In genomic region chr15:45128971-45129639, GRCh38 we compare ENCODE assay signal across 13 cellular contexts. TPM values are rescaled to one million over a fixed set of nuclear protein-coding genes. Genes with fewer than 3 reads are reported as not detected.
A peak's percentile ranks its signal among the peaks of the same experiment; 100 is the strongest.
DNase-seq lines count a peak whose midpoint lies in the region; ATAC-seq and TF ChIP-seq lines count a peak whose summit lies in the region.
"Had no signal": no experiment of that assay in that cellular context is flagged by ENCODE, and none has a peak within 500 bp of the region (broad histone marks: within the 10 kb centered on the region; RNA-seq: fewer than 3 reads in every experiment).

No MANE protein-coding gene starts in this region.

- H3K4me1 ChIP-seq in heart right ventricle (peaks cover 0 to 15% (median 11%) of the 10 kb centered on the region in 9 donors), urinary bladder (ENCODE audit: insufficient read depth) (no peaks in the 10 kb centered on the region), ovary (ENCODE audit: insufficient read depth) (peaks cover 5% of the 10 kb centered on the region)

- H3K36me3 Mint-ChIP-seq in activated T-cell treated with anti-CD3 and anti-CD28 coated beads, Interleukin-2, amount 50 U/mL, for 4 hours (ENCODE audit: insufficient read depth), result no peaks in the 10 kb centered on the region
- H3K36me3 Mint-ChIP-seq in nephron (ENCODE audit: low read depth) (no peaks in the 10 kb centered on the region), glutamatergic neuron (ENCODE audit: unreplicated experiment) (no peaks in the 10 kb centered on the region)

- peaks cover 67% of the 10 kb centered on the region for H3K27me3 Mint-ChIP-seq in activated T-cell treated with anti-CD3 and anti-CD28 coated beads, Interleukin-2, amount 50 U/mL, for 4 hours (ENCODE audit: low read depth)
- H3K27me3 Mint-ChIP-seq in nephron (ENCODE audit: low read depth) (peaks cover 96% of the 10 kb centered on the region), glutamatergic neuron (ENCODE audit: unreplicated experiment) (peaks cover 31% of the 10 kb centered on the region)

- H3K27ac Mint-ChIP-seq in nephron, result no peak overlapping the region
- H3K27ac Mint-ChIP-seq in glutamatergic neuron (ENCODE audit: unreplicated experiment), result no peak overlapping the region
- H3K27ac Mint-ChIP-seq: activated CD8-positive, alpha-beta T cell treated with anti-CD3 and anti-CD28 coated beads for 36 hours had no signal

- peak overlapping the region; percentile 2 to 49 (median 40) for H3K4me3 ChIP-seq in heart right ventricle
- H3K4me3 ChIP-seq in urinary bladder (ENCODE audit: low read depth, low read length), result peak overlapping the region; percentile 25
- H3K4me3 ChIP-seq in ovary, result no peak overlapping the region

- H3K4me3 Mint-ChIP-seq in activated T-cell treated with anti-CD3 and anti-CD28 coated beads, Interleukin-2, amount 50 U/mL, for 4 hours, result peak overlapping the region; percentile 32
- H3K4me3 Mint-ChIP-seq in nephron (peak overlapping the region; percentile 57 to 65 (median 64)), glutamatergic neuron (ENCODE audit: unreplicated experiment) (no peak overlapping the region)
- H3K4me3 Mint-ChIP-seq: activated CD8-positive, alpha-beta T cell treated with anti-CD3 and anti-CD28 coated beads for 36 hours had no signal

- no peak for DNase-seq in activated T-cell treated with anti-CD3 and anti-CD28 coated beads, Interleukin-2, amount 50 U/mL, for 4 hours
- no peak for DNase-seq in activated T-cell treated with anti-CD3 and anti-CD28 coated beads for 4 hours
- no peak for DNase-seq in heart right ventricle
- no peak for DNase-seq in ovary
- DNase-seq in COLO668 (lab: John Stamatoyannopoulos, UW; ENCODE audit: unreplicated experiment), result no peak
- DNase-seq in glutamatergic neuron, result no peak
- DNase-seq: 8988T, amniotic stem cell, Karpas-422 had no signal

- no peak for TF ChIP-seq POLR2A in ovary (IDR thresholded peaks at IDR 0.05)

- peaks cover 5 to 96% (median 68%) of the 10 kb centered on the region in 7 donors for H3K27me3 ChIP-seq in heart right ventricle
- no peaks in the 10 kb centered on the region for H3K27me3 ChIP-seq in ovary

- H3K36me3 ChIP-seq in heart right ventricle (no peaks in the 10 kb centered on the region), urinary bladder (ENCODE audit: insufficient read depth) (no peaks in the 10 kb centered on the region), ovary (no peaks in the 10 kb centered on the region)

- TF ChIP-seq EP300 in ovary (IDR thresholded peaks at IDR 0.05), result no peak

- peak; percentile 11 for ATAC-seq in activated T-cell treated with anti-CD3 and anti-CD28 coated beads, Interleukin-2, amount 50 U/mL, for 4 hours
- ATAC-seq in heart right ventricle, result peak in 5 of 8 donors; percentile 18 to 33 (median 27)

- H3K4me1 Mint-ChIP-seq in activated T-cell treated with anti-CD3 and anti-CD28 coated beads, Interleukin-2, amount 50 U/mL, for 4 hours (ENCODE audit: low read depth), result peaks cover 6% of the 10 kb centered on the region
- H3K4me1 Mint-ChIP-seq in nephron, result peaks cover 7% of the 10 kb centered on the region
- no peaks in the 10 kb centered on the region for H3K4me1 Mint-ChIP-seq in glutamatergic neuron (ENCODE audit: low read depth, unreplicated experiment)

- H3K9me3 ChIP-seq in heart right ventricle, result no peaks in the 10 kb centered on the region
- H3K9me3 ChIP-seq in ovary, result no peaks in the 10 kb centered on the region

- intact Hi-C loops in heart right ventricle (cut with DNase I) (no loop called here), ovary (cut with DNase I) (no loop called here)

- TF ChIP-seq CTCF in heart right ventricle (IDR thresholded peaks at IDR 0.05), result no peak
- TF ChIP-seq CTCF in nephron (IDR thresholded peaks at IDR 0.05; ENCODE audit: unreplicated experiment in 3 of 3), result no peak
- no peak for TF ChIP-seq CTCF in ovary (IDR thresholded peaks at IDR 0.05)
- no peak for TF ChIP-seq CTCF in glutamatergic neuron (IDR thresholded peaks at IDR 0.05; ENCODE audit: partially characterized antibody, unreplicated experiment)

- 3% methylated on average over 46 to 47 of the region's 47 CpGs for WGBS in heart right ventricle, 2 donors
- 2% methylated on average over 47 of the region's 47 CpGs for WGBS in urinary bladder
- WGBS in ovary, 3 donors, result 3 to 5% (median 4%) methylated on average over 29 to 47 of the region's 47 CpGs

- H3K9me3 Mint-ChIP-seq in activated T-cell treated with anti-CD3 and anti-CD28 coated beads, Interleukin-2, amount 50 U/mL, for 4 hours, result no peaks in the 10 kb centered on the region
- H3K9me3 Mint-ChIP-seq in nephron, result peaks cover 2% of the 10 kb centered on the region
- H3K9me3 Mint-ChIP-seq in glutamatergic neuron (ENCODE audit: unreplicated experiment), result peaks cover 3% of the 10 kb centered on the region
- H3K9me3 Mint-ChIP-seq: activated CD8-positive, alpha-beta T cell treated with anti-CD3 and anti-CD28 coated beads for 36 hours had no signal

- H3K27ac ChIP-seq in heart right ventricle (no peak overlapping the region), urinary bladder (ENCODE audit: low read depth) (no peak overlapping the region), ovary (no peak overlapping the region)

RNA-seq across cellular contexts. Expression of gene DUOXA1, which starts 0.6 kb away (rescaled TPM):
- total RNA-seq in activated T-cell treated with anti-CD3 and anti-CD28 coated beads, Interleukin-2, amount 50 U/mL, for 4 hours, result under 1 TPM; 0.08 to 0.58 (median 0.24) TPM
- 1 to 10 TPM in 1 of 10 donors, under 1 TPM in 8, not detected in 1; 0.11 to 1.3 (median 0.47) TPM for total RNA-seq in heart right ventricle
- 1 to 10 TPM in 1 of 2 donors, under 1 TPM in 1; 0.16 to 1.3 TPM for polyA plus RNA-seq in heart right ventricle
- 12.3 TPM for total RNA-seq in urinary bladder
- 12.1 TPM for polyA plus RNA-seq in urinary bladder
- total RNA-seq in ovary, result 1 to 10 TPM in 4 of 7 donors, under 1 TPM in 3; 0.30 to 4.1 (median 1.2) TPM
- under 1 TPM; 0.51 to 0.77 TPM for polyA plus RNA-seq in ovary
- total RNA-seq in glutamatergic neuron (ENCODE audit: unreplicated experiment), result not detected
- total RNA-seq: activated CD8-positive, alpha-beta T cell treated with anti-CD3 and anti-CD28 coated beads for 36 hours had no signal

RNA-seq across cellular contexts. Expression of gene DUOX1, which starts 0.7 kb away (rescaled TPM):
- total RNA-seq in activated T-cell treated with anti-CD3 and anti-CD28 coated beads, Interleukin-2, amount 50 U/mL, for 4 hours, result under 1 TPM; 0.13 to 0.42 (median 0.22) TPM
- total RNA-seq in heart right ventricle (under 1 TPM in 9 of 10 donors, not detected in 1; 0.17 to 0.99 (median 0.61) TPM), urinary bladder (10.3 TPM), ovary (1 to 10 TPM in 5 of 7 donors, under 1 TPM in 2; 0.23 to 9.2 (median 2.2) TPM), glutamatergic neuron (ENCODE audit: unreplicated experiment) (not detected)
- polyA plus RNA-seq in heart right ventricle (under 1 TPM; 0.14 to 0.80 TPM), urinary bladder (7.1 TPM), ovary (under 1 TPM; 0.47 to 0.87 TPM)
- total RNA-seq: activated CD8-positive, alpha-beta T cell treated with anti-CD3 and anti-CD28 coated beads for 36 hours; NCI-H460 had no signal

RNA-seq across cellular contexts. Expression of gene DUOXA2, which starts 15.0 kb away (rescaled TPM):
- total RNA-seq in activated T-cell treated with anti-CD3 and anti-CD28 coated beads, Interleukin-2, amount 50 U/mL, for 4 hours, result not detected
- total RNA-seq in heart right ventricle (not detected), urinary bladder (0.42 TPM), ovary (under 1 TPM in 1 of 7 donors, not detected in 6; 0.18 TPM), glutamatergic neuron (ENCODE audit: unreplicated experiment) (not detected)
- polyA plus RNA-seq in heart right ventricle (not detected), urinary bladder (0.52 TPM), ovary (under 1 TPM in 1 of 2 donors, not detected in 1; 0.17 TPM)
- total RNA-seq: activated CD8-positive, alpha-beta T cell treated with anti-CD3 and anti-CD28 coated beads for 36 hours; NCI-H460 had no signal

RNA-seq across cellular contexts. Expression of gene DUOX2, which starts 15.1 kb away (rescaled TPM):
- total RNA-seq in activated T-cell treated with anti-CD3 and anti-CD28 coated beads, Interleukin-2, amount 50 U/mL, for 4 hours, result under 1 TPM; 0.05 to 0.11 (median 0.10) TPM
- under 1 TPM in 9 of 10 donors, not detected in 1; 0.05 to 0.49 (median 0.15) TPM for total RNA-seq in heart right ventricle
- polyA plus RNA-seq in heart right ventricle, result under 1 TPM; 0.03 to 0.73 TPM
- 1.5 TPM for total RNA-seq in urinary bladder
- 2.4 TPM for polyA plus RNA-seq in urinary bladder
- total RNA-seq in ovary, result 1 to 10 TPM in 1 of 7 donors, under 1 TPM in 6; 0.05 to 1.1 (median 0.63) TPM
- 1 to 10 TPM in 1 of 2 donors, under 1 TPM in 1; 0.30 to 1.6 TPM for polyA plus RNA-seq in ovary
- total RNA-seq in glutamatergic neuron (ENCODE audit: unreplicated experiment), result not detected

RNA-seq across cellular contexts. Expression of gene SHF, which starts 58.7 kb away (rescaled TPM):
- total RNA-seq in activated T-cell treated with anti-CD3 and anti-CD28 coated beads, Interleukin-2, amount 50 U/mL, for 4 hours, result 10 to 100 TPM; 17.5 to 30.5 (median 19.2) TPM
- total RNA-seq in heart right ventricle (1 to 10 TPM; 3.6 to 8.4 (median 5.6) TPM), urinary bladder (11.4 TPM), ovary (10 to 100 TPM; 18.3 to 45.3 (median 30.5) TPM), glutamatergic neuron (ENCODE audit: unreplicated experiment) (309 TPM)
- polyA plus RNA-seq in heart right ventricle (1 to 10 TPM; 2.4 to 5.8 TPM), urinary bladder (13.4 TPM), ovary (10 to 100 TPM; 17.5 to 31.2 TPM)
